8 cellular contexts compared by ENCODE assay signal in the genomic region with DNA sequence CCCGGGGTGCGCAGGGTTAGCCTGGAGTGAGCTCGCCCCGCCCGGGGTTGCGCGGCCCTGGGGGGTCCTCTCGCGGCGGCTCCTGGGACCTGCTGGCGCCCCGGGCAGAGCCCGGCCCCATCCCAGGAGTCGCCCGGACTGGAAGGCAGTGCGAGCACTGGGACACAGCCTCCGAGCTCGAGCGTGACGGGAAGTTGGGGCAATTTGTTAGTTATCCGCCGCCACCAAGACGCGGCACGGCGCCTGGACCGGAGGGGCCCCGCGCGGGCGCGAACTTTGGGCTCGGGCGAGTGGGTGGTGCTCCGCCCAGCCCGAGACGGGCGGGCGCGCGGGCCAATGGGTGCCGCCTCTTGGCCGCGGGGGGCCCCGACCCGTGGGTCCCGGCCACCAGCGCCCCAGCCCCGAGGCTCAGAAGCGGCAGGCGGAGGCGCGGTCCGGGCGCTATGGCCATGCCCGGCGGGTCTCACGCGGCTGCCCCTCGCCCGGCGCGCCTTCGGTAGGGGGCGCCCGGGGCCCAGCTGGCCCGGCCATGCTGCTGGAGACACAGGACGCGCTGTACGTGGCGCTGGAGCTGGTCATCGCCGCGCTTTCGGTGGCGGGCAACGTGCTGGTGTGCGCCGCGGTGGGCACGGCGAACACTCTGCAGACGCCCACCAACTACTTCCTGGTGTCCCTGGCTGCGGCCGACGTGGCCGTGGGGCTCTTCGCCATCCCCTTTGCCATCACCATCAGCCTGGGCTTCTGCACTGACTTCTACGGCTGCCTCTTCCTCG. TPM values are rescaled to one million over a fixed set of nuclear protein-coding genes. Genes with fewer than 3 reads are reported as not detected.
A peak's percentile ranks its signal among the peaks of the same experiment; 100 is the strongest.
DNase-seq lines count a peak whose midpoint lies in the region; ATAC-seq lines count a peak whose summit lies in the region.

A gene (plus strand): TSS at position 411 of the 773 bp plus-strand sequence. CDS start 119 bp downstream, at position 530.

- peak within 1 kb of the TSS; percentile 39 for H3K4me3 ChIP-seq in CD8-positive, alpha-beta memory T cell (ENCODE audit: low read length)
- H3K4me3 ChIP-seq in GM23248 (peak within 1 kb of the TSS; percentile 78), mesodermal cell (ENCODE audit: extremely low read depth, insufficient read depth, low read length, poor library complexity, severe bottlenecking) (peak within 1 kb of the TSS; percentile 50)

- H3K4me2 ChIP-seq in GM23248 (ENCODE audit: unreplicated experiment): peak within 1 kb of the TSS; percentile 77

- peak within 1 kb of the TSS; percentile 84 for H3K9ac ChIP-seq in GM23248

- H4K20me1 ChIP-seq in GM23248 (ENCODE audit: insufficient read depth): no peaks in the 10 kb centered on the region

- peak within 1 kb of the TSS; percentile 78 to 92 (median 82) for H3K4me3 Mint-ChIP-seq in CD8-positive, alpha-beta memory T cell
- H3K4me3 Mint-ChIP-seq in stimulated activated effector memory CD8-positive, alpha-beta T cell treated with anti-CD3 and anti-CD28 coated beads, Interleukin-12 subunit alpha, Interleukin-12 subunit beta, amount 100 ng/mL, for 72 hours: peak within 1 kb of the TSS; percentile 72

- no peaks in the 10 kb centered on the region for H3K36me3 ChIP-seq in CD8-positive, alpha-beta memory T cell (ENCODE audit: insufficient read depth, low read length)
- H3K36me3 ChIP-seq in GM23248 (ENCODE audit: low read depth) (no peaks in the 10 kb centered on the region), mesodermal cell (ENCODE audit: control insufficient read depth, insufficient read depth, low read length) (no peaks in the 10 kb centered on the region)

- no peaks in the 10 kb centered on the region for H3K9me3 ChIP-seq in CD8-positive, alpha-beta memory T cell (ENCODE audit: low read length)
- H3K9me3 ChIP-seq in GM23248 (ENCODE audit: low read depth): no peaks in the 10 kb centered on the region
- H3K9me3 ChIP-seq in mesodermal cell (ENCODE audit: control insufficient read depth, low read length): no peaks in the 10 kb centered on the region

- H3K9me3 Mint-ChIP-seq in CD8-positive, alpha-beta memory T cell: no peaks in the 10 kb centered on the region
- H3K9me3 Mint-ChIP-seq in stimulated activated effector memory CD8-positive, alpha-beta T cell treated with anti-CD3 and anti-CD28 coated beads, Interleukin-12 subunit alpha, Interleukin-12 subunit beta, amount 100 ng/mL, for 72 hours: no peaks in the 10 kb centered on the region

- no peak within 1 kb of the TSS for H3K27ac Mint-ChIP-seq in CD8-positive, alpha-beta memory T cell
- no peak within 1 kb of the TSS for H3K27ac Mint-ChIP-seq in stimulated activated effector memory CD8-positive, alpha-beta T cell treated with anti-CD3 and anti-CD28 coated beads, Interleukin-12 subunit alpha, Interleukin-12 subunit beta, amount 100 ng/mL, for 72 hours

- in situ Hi-C loops in GM23248 (cut with MboI): no loop called here

- peaks cover 29 to 46% of the 10 kb centered on the region in 2 donors for H3K27me3 Mint-ChIP-seq in CD8-positive, alpha-beta memory T cell

- DNase-seq in CD8-positive, alpha-beta memory T cell: peak in 3 of 5 donors; percentile 17 to 54 (median 20)
- DNase-seq in GM23248 (peak; percentile 85), NCI-H226 (peak; percentile 26), epidermal melanocyte (ENCODE audit: insufficient read length, low spot score) (peak; percentile 75), SIG-M5 treated with dmso at 0.1 percent for 504 hours (lab: John Stamatoyannopoulos, UW; ENCODE audit: unreplicated experiment) (no peak)
- DNase-seq in activated CD8-positive, alpha-beta memory T cell treated with anti-CD3 and anti-CD28 coated beads for 24 hours: peak; percentile 87
- peak; percentile 54 to 70 for DNase-seq in stimulated activated effector memory CD8-positive, alpha-beta T cell treated with anti-CD3 and anti-CD28 coated beads, Interleukin-12 subunit alpha, Interleukin-12 subunit beta, amount 100 ng/mL, for 72 hours (ENCODE audit: low spot score in 2 of 2)

- WGBS in GM23248 (ENCODE audit: low coverage in 1 of 2, low lambda C conversion rate in 2 of 2, missing lambda C conversion rate in 2 of 2), 2 experiments: 1 to 2% methylated on average over 57 to 64 of the region's 90 CpGs
- 0 to 1% methylated on average over 83 to 89 of the region's 90 CpGs for whole genome bisulfite sequencing in mesodermal cell (ENCODE audit: insufficient coverage in 2 of 2), 2 experiments

- CTCF ChIA-PET in CD8-positive, alpha-beta memory T cell (lab: Charles Lee): interaction anchor here (1.2 to 2.3 kb wide), 3 partner anchors 14 to 54 kb away, joined by 4 to 19 read pairs (median 7); a partner anchor contains a TSS

- H3K27me3 ChIP-seq in CD8-positive, alpha-beta memory T cell (ENCODE audit: insufficient read depth, low read length, poor library complexity, severe bottlenecking): no peaks in the 10 kb centered on the region
- H3K27me3 ChIP-seq in GM23248 (replicated peaks; ENCODE audit: insufficient read depth): no peaks in the 10 kb centered on the region

- no peaks in the 10 kb centered on the region for H3K9me2 ChIP-seq in GM23248 (ENCODE audit: insufficient read depth)

- H3K36me3 Mint-ChIP-seq in CD8-positive, alpha-beta memory T cell: no peaks in the 10 kb centered on the region
- no peaks in the 10 kb centered on the region for H3K36me3 Mint-ChIP-seq in stimulated activated effector memory CD8-positive, alpha-beta T cell treated with anti-CD3 and anti-CD28 coated beads, Interleukin-12 subunit alpha, Interleukin-12 subunit beta, amount 100 ng/mL, for 72 hours

- peak within 1 kb of the TSS; percentile 47 for H3K27ac ChIP-seq in CD8-positive, alpha-beta memory T cell (ENCODE audit: low read depth, low read length)
- H3K27ac ChIP-seq in GM23248 (peak within 1 kb of the TSS; percentile 29; the same call in 1 of the 2 replicates), mesodermal cell (ENCODE audit: low read depth, low read length, severe bottlenecking) (no peak within 1 kb of the TSS)

- peak within 1 kb of the TSS; percentile 88 for H2AFZ ChIP-seq in GM23248

- peaks cover 18% of the 10 kb centered on the region for H3F3A ChIP-seq in GM23248 (ENCODE audit: insufficient read depth)

- peaks cover 22% of the 10 kb centered on the region for H3K79me2 ChIP-seq in GM23248 (ENCODE audit: insufficient read depth)

- peaks cover 8 to 10% (median 10%) of the 10 kb centered on the region in 3 donors for H3K4me1 Mint-ChIP-seq in CD8-positive, alpha-beta memory T cell
- peaks cover 17% of the 10 kb centered on the region for H3K4me1 Mint-ChIP-seq in stimulated activated effector memory CD8-positive, alpha-beta T cell treated with anti-CD3 and anti-CD28 coated beads, Interleukin-12 subunit alpha, Interleukin-12 subunit beta, amount 100 ng/mL, for 72 hours

- POLR2A ChIA-PET in CD8-positive, alpha-beta memory T cell (lab: Charles Lee): no interaction called here

- peak; percentile 81 for ATAC-seq in stimulated activated effector memory CD8-positive, alpha-beta T cell treated with anti-CD3 and anti-CD28 coated beads, Interleukin-12 subunit alpha, Interleukin-12 subunit beta, amount 100 ng/mL, for 72 hours

- no peaks in the 10 kb centered on the region for H3K4me1 ChIP-seq in CD8-positive, alpha-beta memory T cell (ENCODE audit: insufficient read depth, low read length)
- H3K4me1 ChIP-seq in GM23248 (ENCODE audit: insufficient read depth) (peaks cover 20% of the 10 kb centered on the region), mesodermal cell (ENCODE audit: control insufficient read depth, insufficient read depth, low read length, poor library complexity, severe bottlenecking) (no peaks in the 10 kb centered on the region)

RNA-seq across cellular contexts. Expression of the gene that starts here (rescaled TPM):
- total RNA-seq in CD8-positive, alpha-beta memory T cell: under 1 TPM; 0.88 to 0.95 TPM
- 1.2 TPM for polyA plus RNA-seq in CD8-positive, alpha-beta memory T cell
- total RNA-seq in GM23248 (2014; rRNA removed; shearing (Covaris generic)): 13.7 and 20.2 TPM in 2 replicates
- polyA plus RNA-seq in GM23248 (2016; fragmentation: Nextera tagmentation; extraction: Ambion mirVana): 10.3 and 13.1 TPM in 2 replicates
- 4.0 TPM for polyA plus RNA-seq in mesodermal cell (2013, experiment 1 of 2)
- 4.2 TPM for polyA plus RNA-seq in mesodermal cell (2013, experiment 2 of 2)
